In genomic region chr10:110311357-110311949, GRCh38 we compare ENCODE assay signal across 1 cellular context.
A peak's percentile ranks its signal among the peaks of the same experiment; 100 is the strongest.
TF ChIP-seq lines count a peak whose summit lies in the region.

No MANE protein-coding gene starts in this region.

TF ChIP-seq in HCT116, 20 proteins besides CTCF, POLR2A, EP300 and RAD21 (continued from another document):
- no peak for TF ChIP-seq FOSL1 (IDR thresholded peaks at IDR 0.05; ENCODE audit: low read depth)
- no peak for TF ChIP-seq EZH2phosphoT487 (IDR thresholded peaks at IDR 0.05; ENCODE audit: borderline replicate concordance)
- TF ChIP-seq POLR2AphosphoS5 (IDR thresholded peaks at IDR 0.05; ENCODE audit: low read depth, low read length): no peak; the same call in 1 of the 2 replicates
- TF ChIP-seq SIN3A (IDR thresholded peaks at IDR 0.05; ENCODE audit: low read depth): no peak
- TF ChIP-seq MAX (IDR thresholded peaks at IDR 0.05): peak; percentile 19; the same call in 1 of the 2 replicates
- TF ChIP-seq CBX3 (IDR thresholded peaks at IDR 0.05; ENCODE audit: low read depth): peak; percentile 78; the same call in 1 of the 2 replicates
- no peak for TF ChIP-seq ZFX (IDR thresholded peaks at IDR 0.05)
